In the genomic region with DNA sequence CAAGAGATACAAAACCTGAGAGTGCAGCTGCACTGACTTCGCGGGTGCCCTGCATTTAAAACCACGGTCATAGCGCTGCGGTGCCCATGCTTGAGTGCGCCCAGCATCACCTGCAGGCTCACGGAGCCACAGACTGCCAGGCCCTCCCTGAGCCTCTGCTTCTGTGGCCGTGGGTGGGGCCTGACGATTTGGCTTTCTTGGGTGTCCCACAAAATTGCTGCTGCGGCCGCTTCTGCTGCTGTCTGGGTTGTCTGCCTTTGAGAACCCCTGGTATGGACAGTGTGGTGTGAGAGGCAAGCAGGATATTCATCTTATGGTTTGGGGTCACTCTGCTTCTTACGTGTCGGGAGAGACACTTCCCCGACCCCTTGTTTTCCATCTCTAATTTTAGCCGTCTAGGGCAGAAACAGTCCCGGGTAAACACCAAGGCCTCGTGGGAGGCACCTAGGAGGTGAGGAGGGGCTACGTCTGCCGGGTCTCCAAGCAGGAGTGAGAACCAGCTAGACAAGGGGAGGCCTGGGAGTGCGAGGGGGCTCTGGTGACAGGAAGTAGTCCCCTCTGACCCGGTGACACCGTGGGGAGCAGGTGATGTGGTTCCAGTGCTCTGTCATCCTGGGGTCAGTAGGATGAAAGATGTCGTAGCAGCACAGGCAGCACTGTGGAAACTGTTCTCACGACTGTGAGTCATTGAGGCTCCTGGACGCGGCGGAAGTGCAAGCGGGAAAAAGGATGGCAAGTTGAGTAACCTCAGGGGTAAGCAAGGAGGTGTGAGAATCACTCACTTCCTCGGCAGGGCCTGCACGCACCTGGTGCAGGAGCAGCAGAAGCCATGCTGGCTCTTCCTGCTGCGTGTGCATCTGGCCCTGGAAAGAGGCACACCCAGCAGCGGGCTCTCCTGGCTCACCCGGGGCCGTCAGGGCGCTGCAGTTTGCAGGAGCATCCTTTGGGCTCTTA, we compare ENCODE assay signal across 8 cellular contexts.
DNase-seq lines count a peak whose midpoint lies in the region; ATAC-seq and TF ChIP-seq lines count a peak whose summit lies in the region.

No MANE protein-coding gene starts in this region.

- H3K36me3 Mint-ChIP-seq in activated CD8-positive, alpha-beta T cell treated with anti-CD3 and anti-CD28 coated beads, Interleukin-2, amount 10 ng/mL, durations not matched to agents 7 days and 5 days (ENCODE audit: low read depth) = peaks cover 39% of the 10 kb centered on the region

- CTCF ChIA-PET in activated CD8-positive, alpha-beta T cell treated with anti-CD3 and anti-CD28 coated beads, Interleukin-2, amount 10 ng/mL, durations not matched to agents 7 days and 5 days (lab: Charles Lee) = interaction anchor here (0.7 to 1.7 kb wide), 3 partner anchors 16 to 227 kb away, joined by 3 to 4 read pairs (median 4); no protein-coding TSS in a partner anchor
- CTCF ChIA-PET in HEK293T (lab: Yijun Ruan, JAX) = no interaction called here

- H3K27ac Mint-ChIP-seq in activated CD8-positive, alpha-beta T cell treated with anti-CD3 and anti-CD28 coated beads, Interleukin-2, amount 10 ng/mL, durations not matched to agents 7 days and 5 days = peak overlapping the region; percentile 94

- H3K4me1 Mint-ChIP-seq in activated CD8-positive, alpha-beta T cell treated with anti-CD3 and anti-CD28 coated beads, Interleukin-2, amount 10 ng/mL, durations not matched to agents 7 days and 5 days (ENCODE audit: low read depth) = peaks cover 66% of the 10 kb centered on the region

- peak; percentile 20 for DNase-seq in M059J (ENCODE audit: low read depth)
- DNase-seq in activated CD8-positive, alpha-beta T cell treated with anti-CD3 and anti-CD28 coated beads, Interleukin-2, amount 10 ng/mL, durations not matched to agents 7 days and 5 days = peak; percentile 82
- DNase-seq in stimulated activated CD4-positive, alpha-beta T cell treated with anti-CD3 and anti-CD28 coated beads, TNF-alpha, amount 100 ng/mL, for 1 hour (ENCODE audit: low read depth in 3 of 3, low spot score in 1 of 3) = peak; percentile 27 to 39 (median 39)
- DNase-seq in HEK293T (ENCODE audit: extremely low spot score) = no peak
- DNase-seq in NCI-H128 (lab: John Stamatoyannopoulos, UW; ENCODE audit: unreplicated experiment) = no peak
- DNase-seq in NOMO-1 treated with DMSO at 0.1 percent for 48 hours (lab: John Stamatoyannopoulos, UW; ENCODE audit: unreplicated experiment) = no peak

- peak; percentile 86 for ATAC-seq in activated CD8-positive, alpha-beta T cell treated with anti-CD3 and anti-CD28 coated beads, Interleukin-2, amount 10 ng/mL, durations not matched to agents 7 days and 5 days
- ATAC-seq in esophagus mucosa (peak; percentile 86), HG03520 (IDR thresholded peaks at IDR 0.05; ENCODE audit: unreplicated experiment) (no peak)

- H3K27me3 Mint-ChIP-seq in activated CD8-positive, alpha-beta T cell treated with anti-CD3 and anti-CD28 coated beads, Interleukin-2, amount 10 ng/mL, durations not matched to agents 7 days and 5 days (ENCODE audit: low read depth) = no peaks in the 10 kb centered on the region

- H3K9me3 Mint-ChIP-seq in activated CD8-positive, alpha-beta T cell treated with anti-CD3 and anti-CD28 coated beads, Interleukin-2, amount 10 ng/mL, durations not matched to agents 7 days and 5 days (ENCODE audit: insufficient read depth) = no peaks in the 10 kb centered on the region

- POLR2A ChIA-PET in activated CD8-positive, alpha-beta T cell treated with anti-CD3 and anti-CD28 coated beads, Interleukin-2, amount 10 ng/mL, durations not matched to agents 7 days and 5 days (lab: Charles Lee) = interaction anchor here (0.8 to 1.9 kb wide), 4 partner anchors 12 to 266 kb away, joined by 3 to 5 read pairs (median 4); no protein-coding TSS in a partner anchor
- POLR2A ChIA-PET in HEK293T (lab: Yijun Ruan, JAX) = no interaction called here

- H3K4me3 Mint-ChIP-seq in activated CD8-positive, alpha-beta T cell treated with anti-CD3 and anti-CD28 coated beads, Interleukin-2, amount 10 ng/mL, durations not matched to agents 7 days and 5 days = peak overlapping the region; percentile 67

TF ChIP-seq in HEK293T, 16 proteins besides CTCF, POLR2A, EP300 and RAD21:
- TF ChIP-seq, protein P1, sequence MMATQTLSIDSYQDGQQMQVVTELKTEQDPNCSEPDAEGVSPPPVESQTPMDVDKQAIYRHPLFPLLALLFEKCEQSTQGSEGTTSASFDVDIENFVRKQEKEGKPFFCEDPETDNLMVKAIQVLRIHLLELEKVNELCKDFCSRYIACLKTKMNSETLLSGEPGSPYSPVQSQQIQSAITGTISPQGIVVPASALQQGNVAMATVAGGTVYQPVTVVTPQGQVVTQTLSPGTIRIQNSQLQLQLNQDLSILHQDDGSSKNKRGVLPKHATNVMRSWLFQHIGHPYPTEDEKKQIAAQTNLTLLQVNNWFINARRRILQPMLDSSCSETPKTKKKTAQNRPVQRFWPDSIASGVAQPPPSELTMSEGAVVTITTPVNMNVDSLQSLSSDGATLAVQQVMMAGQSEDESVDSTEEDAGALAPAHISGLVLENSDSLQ (IDR thresholded peaks at IDR 0.05) = no peak
- TF ChIP-seq LEF1 (IDR thresholded peaks at IDR 0.05; ENCODE audit: borderline replicate concordance) = no peak
- TF ChIP-seq HDGF (IDR thresholded peaks at IDR 0.05; ENCODE audit: borderline replicate concordance) = no peak
- TF ChIP-seq TARDBP (IDR thresholded peaks at IDR 0.05) = no peak
- TF ChIP-seq ARNT (IDR thresholded peaks at IDR 0.05) = no peak
- no peak for TF ChIP-seq ZNF384 (IDR thresholded peaks at IDR 0.05)
- no peak for TF ChIP-seq NFRKB (IDR thresholded peaks at IDR 0.05)
- no peak for TF ChIP-seq FOXK2 (IDR thresholded peaks at IDR 0.05)
- TF ChIP-seq BHLHE40 (IDR thresholded peaks at IDR 0.05; ENCODE audit: borderline replicate concordance) = no peak
- TF ChIP-seq SP1 (IDR thresholded peaks at IDR 0.05) = no peak
- no peak for TF ChIP-seq FOXA1 (IDR thresholded peaks at IDR 0.05)
- TF ChIP-seq FOXM1 (IDR thresholded peaks at IDR 0.05; ENCODE audit: borderline replicate concordance) = no peak
- TF ChIP-seq CTBP1 (IDR thresholded peaks at IDR 0.05; ENCODE audit: borderline replicate concordance) = no peak

Comparison
In these comparisons a context has a peak if more than half of its experiments do, and no peak if none do; other contexts are left out.
1. DNase-seq: peak in M059J (single experiment), activated CD8-positive, alpha-beta T cell treated with anti-CD3 and anti-CD28 coated beads, Interleukin-2, amount 10 ng/mL, durations not matched to agents 7 days and 5 days (single experiment) and stimulated activated CD4-positive, alpha-beta T cell treated with anti-CD3 and anti-CD28 coated beads, TNF-alpha, amount 100 ng/mL, for 1 hour (3 of 3); none in HEK293T (single experiment), NCI-H128 (single experiment) and NOMO-1 treated with DMSO at 0.1 percent for 48 hours (single experiment).